ENCODE assay signal across 2 cellular contexts in genomic region chr20:987677-988076, GRCh38.
TF ChIP-seq lines count a peak whose summit lies in the region.

No MANE protein-coding gene starts in this region.

TF ChIP-seq in HepG2, 621 proteins besides CTCF, POLR2A, EP300 and RAD21:
- TF ChIP-seq AKAP8 (CRISPR knock-in tag; IDR thresholded peaks at IDR 0.05) (no peak), SRSF9 (IDR thresholded peaks at IDR 0.05; ENCODE audit: borderline replicate concordance, insufficient read depth, low read depth, low read length, poor library complexity, severe bottlenecking) (no peak), HIVEP1 (CRISPR knock-in tag; IDR thresholded peaks at IDR 0.05) (no peak), ZKSCAN1 (IDR thresholded peaks at IDR 0.05; ENCODE audit: low read length) (peak; percentile 64; the same call in 1 of the 2 replicates), ZNF446 (CRISPR knock-in tag; IDR thresholded peaks at IDR 0.05) (no peak)

TF ChIP-seq in K562, 482 proteins besides CTCF, POLR2A, EP300 and RAD21:
- TF ChIP-seq ZNF408 (CRISPR knock-in tag; IDR thresholded peaks at IDR 0.05; ENCODE audit: low read depth): no peak
- TF ChIP-seq ZKSCAN1 (IDR thresholded peaks at IDR 0.05; ENCODE audit: low read depth, low read length): peak; percentile 64; the same call in 1 of the 2 replicates
